8 cellular contexts compared by ENCODE assay signal in genomic region chr12:122865268-122866231, GRCh38. TPM values are rescaled to one million over a fixed set of nuclear protein-coding genes. Genes with fewer than 3 reads are reported as not detected.
A peak's percentile ranks its signal among the peaks of the same experiment; 100 is the strongest.
DNase-seq lines count a peak whose midpoint lies in the region; ATAC-seq and FAIRE-seq lines count a peak whose summit lies in the region.

No MANE protein-coding gene starts in this region.

- no peak for FAIRE-seq in RCC 7860 (lab: Jason Lieb, UNC)

- no peaks in the 10 kb centered on the region for H3K9me2 ChIP-seq in Karpas-422 (replicated peaks; ENCODE audit: insufficient read depth, low read length)

- H4K20me1 ChIP-seq in Karpas-422 (ENCODE audit: insufficient read depth, low read depth, low read length), result no peaks in the 10 kb centered on the region

- H3K36me3 ChIP-seq in Karpas-422 (ENCODE audit: insufficient read depth, low read length), result no peaks in the 10 kb centered on the region

- DNase-seq in COLO668 (lab: John Stamatoyannopoulos, UW; ENCODE audit: unreplicated experiment) (peak; percentile 78), Karpas-422 (peak; percentile 80), myocyte (ENCODE audit: low read depth) (peak; percentile 44), AG08396 (ENCODE audit: low spot score) (no peak), RCC 7860 (ENCODE audit: low spot score) (no peak)

- H3K27me3 ChIP-seq in Karpas-422 (ENCODE audit: low read length), result no peaks in the 10 kb centered on the region

- no peak overlapping the region for H3K9ac ChIP-seq in Karpas-422 (ENCODE audit: low read length)

- no peak overlapping the region for H3K4me2 ChIP-seq in Karpas-422 (ENCODE audit: low read depth, low read length, poor library complexity, severe bottlenecking)

- no peak overlapping the region for H3K27ac ChIP-seq in Karpas-422 (ENCODE audit: low read length)
- H3K27ac ChIP-seq in cingulate gyrus (ENCODE audit: low read depth, low read length), result peak overlapping the region; percentile 54

- ATAC-seq in HG03135 (IDR thresholded peaks at IDR 0.05; ENCODE audit: unreplicated experiment) (no peak), GM19455 (IDR thresholded peaks at IDR 0.05; ENCODE audit: unreplicated experiment) (no peak)

- H3K79me2 ChIP-seq in Karpas-422 (ENCODE audit: low read length), result no peaks in the 10 kb centered on the region

- H3K9me3 ChIP-seq in Karpas-422 (ENCODE audit: low read length), result no peaks in the 10 kb centered on the region

- H3K4me1 ChIP-seq in Karpas-422 (ENCODE audit: low read length), result peaks cover 11% of the 10 kb centered on the region

- H2AFZ ChIP-seq in Karpas-422 (ENCODE audit: low read length), result no peak overlapping the region

- H3K4me3 ChIP-seq in Karpas-422 (ENCODE audit: low read length), result no peak overlapping the region

RNA-seq across cellular contexts. Expression of gene HIP1R, which starts 30.3 kb away (rescaled TPM):
- total RNA-seq in Karpas-422 (2014; rRNA removed; shearing (Covaris generic); ENCODE audit: low replicate concordance), result 19.4 and 42.9 TPM in 2 replicates
- total RNA-seq in myocyte, result 10.0 and 25.0 TPM in 2 replicates
- 12.1 TPM for polyA plus RNA-seq in myocyte (2012)

RNA-seq across cellular contexts. Expression of gene VPS37B, which starts 30.4 kb away (rescaled TPM):
- total RNA-seq in Karpas-422 (2014; rRNA removed; shearing (Covaris generic); ENCODE audit: low replicate concordance), result not detected in 2 replicates
- total RNA-seq in myocyte, result 82.4 and 86.7 TPM in 2 replicates
- 51.3 TPM for polyA plus RNA-seq in myocyte (2012)

Comparison
In these comparisons a context has a peak if more than half of its experiments do, and no peak if none do; other contexts are left out.
1. DNase-seq: peak in COLO668 (single experiment), Karpas-422 (single experiment) and myocyte (single experiment); none in AG08396 (single experiment) and RCC 7860 (single experiment).
2. RNA of gene VPS37B, which starts 30.4 kb away (total RNA-seq): 82.4 to 86.7 TPM in myocyte; not detected in Karpas-422; every median in the first group is over 10 times any median in the second.